8 cellular contexts compared by ENCODE assay signal in genomic region chr18:63162271-63163014, GRCh38.
A peak's percentile ranks its signal among the peaks of the same experiment; 100 is the strongest.
DNase-seq lines count a peak whose midpoint lies in the region; ATAC-seq and TF ChIP-seq lines count a peak whose summit lies in the region.

No MANE protein-coding gene starts in this region.

- no peaks in the 10 kb centered on the region for H3K36me3 ChIP-seq in ovary

- ATAC-seq in GM19452 (IDR thresholded peaks at IDR 0.05; ENCODE audit: unreplicated experiment) (peak; percentile 29), HG03457 (IDR thresholded peaks at IDR 0.05; ENCODE audit: unreplicated experiment) (no peak)

- peaks cover 19% of the 10 kb centered on the region for H3K4me1 ChIP-seq in ovary (ENCODE audit: insufficient read depth)

- no peaks in the 10 kb centered on the region for H3K27me3 Mint-ChIP-seq in mesothelial cell of epicardium (ENCODE audit: low read depth)

- 75 to 76% (median 76%) methylated on average over 7 of the region's 7 CpGs for WGBS in ovary, 3 donors

- TF ChIP-seq EP300 in ovary (IDR thresholded peaks at IDR 0.05), result no peak

- H3K9me3 ChIP-seq in ovary, result no peaks in the 10 kb centered on the region

- no peak overlapping the region for H3K27ac Mint-ChIP-seq in mesothelial cell of epicardium

- H3K4me3 Mint-ChIP-seq in mesothelial cell of epicardium, result no peak overlapping the region

- DNase-seq in CD1c-positive myeloid dendritic cell (ENCODE audit: extremely low spot score) (peak; percentile 82), HS-27A (ENCODE audit: low read depth) (peak; percentile 2), ovary (peak in 1 of 5 donors; percentile 50), mesothelial cell of epicardium (ENCODE audit: low spot score in 2 of 2, unreplicated experiment in 2 of 2) (no peak), head of caudate nucleus (no peak)

- H3K27ac ChIP-seq in angular gyrus (ENCODE audit: low read depth, low read length), result peak overlapping the region; percentile 53
- peak overlapping the region; percentile 0 to 85 for H3K27ac ChIP-seq in ovary

- peaks cover 45% of the 10 kb centered on the region for H3K4me1 Mint-ChIP-seq in mesothelial cell of epicardium

- TF ChIP-seq CTCF in ovary (IDR thresholded peaks at IDR 0.05) (peak in 1 of 3 donors; percentile 3), mesothelial cell of epicardium (IDR thresholded peaks at IDR 0.05; ENCODE audit: unreplicated experiment) (no peak)

- H3K9me3 Mint-ChIP-seq in mesothelial cell of epicardium, result no peaks in the 10 kb centered on the region

- H3K27me3 ChIP-seq in ovary, result no peaks in the 10 kb centered on the region

- H3K36me3 Mint-ChIP-seq in mesothelial cell of epicardium, result no peaks in the 10 kb centered on the region

- no peak overlapping the region for H3K4me3 ChIP-seq in ovary

- TF ChIP-seq POLR2A in ovary (IDR thresholded peaks at IDR 0.05), result no peak

- intact Hi-C loops in ovary (cut with DNase I), result no loop called here
- intact Hi-C loops in head of caudate nucleus (cut with DNase I), result no loop called here

Comparison
In these comparisons a context has a peak if more than half of its experiments do, and no peak if none do; other contexts are left out.
1. DNase-seq: peak in CD1c-positive myeloid dendritic cell (single experiment) and HS-27A (single experiment); none in mesothelial cell of epicardium (0 of 2) and head of caudate nucleus (0 of 42).